ENCODE assay signal across 39 cellular contexts in the genomic region with DNA sequence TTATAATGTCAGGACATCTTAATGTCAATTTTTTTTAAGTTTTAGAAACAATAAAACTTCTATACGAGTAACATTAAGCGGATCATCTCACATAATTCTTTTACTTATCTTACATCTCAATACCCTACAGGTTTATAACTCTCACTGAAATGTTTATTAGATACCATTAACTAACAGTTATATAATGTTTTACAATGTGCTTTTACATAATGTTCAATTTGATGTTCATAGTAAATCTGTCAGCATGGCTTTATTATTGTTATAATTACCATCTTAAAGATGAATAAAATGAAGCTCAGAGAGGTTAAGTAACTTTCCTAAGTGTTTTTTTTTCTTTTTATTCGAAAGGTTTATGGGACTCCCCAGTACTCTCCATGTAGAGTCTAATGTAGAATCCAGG.
"Had no signal": no experiment of that assay in that cellular context is flagged by ENCODE, and none has a peak within 500 bp of the region (broad histone marks: within the 10 kb centered on the region; RNA-seq: fewer than 3 reads in every experiment).

No MANE protein-coding gene starts in this region.

- H3K4me3 ChIP-seq: adrenal gland, ascending aorta, body of pancreas, breast epithelium, cardiac muscle cell had no signal

- DNase-seq: activated effector memory CD4-positive, alpha-beta T cell treated with anti-CD3 and anti-CD28 coated beads, Interleukin-2, amount 50 U/mL, for 16 hours; activated effector memory CD4-positive, alpha-beta T cell treated with Interleukin-2 at 50 U/mL for 16 hours; activated gamma-delta T cell; activated gamma-delta T cell treated with Interleukin-2 at 50 U/mL for 16 hours; activated naive CD4-positive, alpha-beta T cell; activated naive CD4-positive, alpha-beta T cell treated with anti-CD3 and anti-CD28 coated beads for 36 hours; activated naive CD4-positive, alpha-beta T cell treated with anti-CD3 and anti-CD28 coated beads, Interleukin-2, amount 10 ng/mL, durations not matched to agents 7 days and 5 days; activated naive CD4-positive, alpha-beta T cell treated with Interleukin-2 at 50 U/mL for 16 hours; activated naive CD8-positive, alpha-beta T cell treated with anti-CD3 and anti-CD28 coated beads for 36 hours; activated naive CD8-positive, alpha-beta T cell treated with anti-CD3 and anti-CD28 coated beads, Interleukin-2, amount 10 ng/mL, durations not matched to agents 7 days and 5 days; activated naive CD8-positive, alpha-beta T cell treated with anti-CD3 and anti-CD28 coated beads, Interleukin-2, amount 50 U/mL, for 24 hours; activated T-cell treated with anti-CD3 and anti-CD28 coated beads, Interleukin-2, amount 50 U/mL, for 1 hour; activated T-cell treated with anti-CD3 and anti-CD28 coated beads, Interleukin-2, amount 50 U/mL, for 24 hours; activated T-cell treated with anti-CD3 and anti-CD28 coated beads, Interleukin-2, amount 50 U/mL, for 4 hours; activated T-cell treated with anti-CD3 and anti-CD28 coated beads, Interleukin-2, amount 50 U/mL, for 48 hours; activated T-cell treated with anti-CD3 and anti-CD28 coated beads, Interleukin-2, amount 50 U/mL, for 72 hours; adrenal gland; amniotic stem cell; amygdala; anterior cingulate cortex; aorta; body of pancreas; brain microvascular endothelial cell; caudate nucleus; central memory CD4-positive, alpha-beta T cell; cerebellar nuclear complex had no signal

- H3K36me3 ChIP-seq: adrenal gland, ascending aorta, brain microvascular endothelial cell, breast epithelium, cardiac muscle cell had no signal

- H3K36me3 Mint-ChIP-seq: activated naive CD4-positive, alpha-beta T cell treated with anti-CD3 and anti-CD28 coated beads, Interleukin-2, amount 10 ng/mL, durations not matched to agents 7 days and 5 days; activated naive CD4-positive, alpha-beta T cell treated with anti-CD3 and anti-CD28 coated beads, Interleukin-2, amount 50 U/mL, for 24 hours; activated naive CD4-positive, alpha-beta T cell treated with anti-CD3 and anti-CD28 coated beads, Interleukin-2, amount 50 U/mL, for 72 hours; activated naive CD8-positive, alpha-beta T cell; activated naive CD8-positive, alpha-beta T cell treated with anti-CD3 and anti-CD28 coated beads for 36 hours; activated naive CD8-positive, alpha-beta T cell treated with anti-CD3 and anti-CD28 coated beads, Interleukin-2, amount 10 ng/mL, durations not matched to agents 7 days and 5 days; brain had no signal

- H3K27ac Mint-ChIP-seq: activated naive CD4-positive, alpha-beta T cell treated with anti-CD3 and anti-CD28 coated beads for 36 hours; activated naive CD4-positive, alpha-beta T cell treated with anti-CD3 and anti-CD28 coated beads, Interleukin-2, amount 10 ng/mL, durations not matched to agents 7 days and 5 days; activated naive CD4-positive, alpha-beta T cell treated with anti-CD3 and anti-CD28 coated beads, Interleukin-2, amount 50 U/mL, for 24 hours; activated naive CD4-positive, alpha-beta T cell treated with anti-CD3 and anti-CD28 coated beads, Interleukin-2, amount 50 U/mL, for 72 hours; activated naive CD8-positive, alpha-beta T cell; activated naive CD8-positive, alpha-beta T cell treated with anti-CD3 and anti-CD28 coated beads for 36 hours; activated naive CD8-positive, alpha-beta T cell treated with anti-CD3 and anti-CD28 coated beads, Interleukin-2, amount 10 ng/mL, durations not matched to agents 7 days and 5 days; activated naive CD8-positive, alpha-beta T cell treated with anti-CD3 and anti-CD28 coated beads, Interleukin-2, amount 50 U/mL, for 24 hours; activated T-cell treated with anti-CD3 and anti-CD28 coated beads, Interleukin-2, amount 50 U/mL, for 24 hours; activated T-cell treated with anti-CD3 and anti-CD28 coated beads, Interleukin-2, amount 50 U/mL, for 72 hours; activated T-helper 1 cell treated with anti-CD3 and anti-CD28 coated beads, Interleukin-12 subunit alpha, Interleukin-12 subunit beta, Interleukin-2, Interleukin-4 antibody, amounts not matched to agents 30 ng/mL and 10 ng/mL and 1 ng/mL, durations not matched to agents 14 hours and 24 hours and 36 hours; activated T-helper 17 cell treated with anti-CD3 and anti-CD28 coated beads, Interleukin-2, amount 50 U/mL, for 72 hours; activated T-helper 2 cell treated with anti-CD3 and anti-CD28 coated beads, Interferon-gamma antibody, Interleukin-2, Interleukin-4, amounts not matched to agents 10 μg/mL and 5 μg/mL and 100 μg/mL, durations not matched to agents 14 hours and 24 hours and 36 hours; brain had no signal

- H3K9me3 Mint-ChIP-seq: activated naive CD4-positive, alpha-beta T cell treated with anti-CD3 and anti-CD28 coated beads for 36 hours; activated naive CD4-positive, alpha-beta T cell treated with anti-CD3 and anti-CD28 coated beads, Interleukin-2, amount 10 ng/mL, durations not matched to agents 7 days and 5 days; activated naive CD4-positive, alpha-beta T cell treated with anti-CD3 and anti-CD28 coated beads, Interleukin-2, amount 50 U/mL, for 24 hours; activated naive CD8-positive, alpha-beta T cell treated with anti-CD3 and anti-CD28 coated beads for 36 hours; activated naive CD8-positive, alpha-beta T cell treated with anti-CD3 and anti-CD28 coated beads, Interleukin-2, amount 50 U/mL, for 24 hours; activated T-helper 1 cell treated with anti-CD3 and anti-CD28 coated beads, Interleukin-12 subunit alpha, Interleukin-12 subunit beta, Interleukin-2, Interleukin-4 antibody, amounts not matched to agents 30 ng/mL and 10 ng/mL and 1 ng/mL, durations not matched to agents 14 hours and 24 hours and 36 hours; activated T-helper 17 cell treated with anti-CD3 and anti-CD28 coated beads, Interleukin-2, amount 50 U/mL, for 72 hours; activated T-helper 2 cell treated with anti-CD3 and anti-CD28 coated beads, Interferon-gamma antibody, Interleukin-2, Interleukin-4, amounts not matched to agents 10 μg/mL and 5 μg/mL and 100 μg/mL, durations not matched to agents 14 hours and 24 hours and 36 hours; brain had no signal

- H3K27me3 Mint-ChIP-seq: activated naive CD4-positive, alpha-beta T cell treated with anti-CD3 and anti-CD28 coated beads, Interleukin-2, amount 10 ng/mL, durations not matched to agents 7 days and 5 days; activated naive CD4-positive, alpha-beta T cell treated with anti-CD3 and anti-CD28 coated beads, Interleukin-2, amount 50 U/mL, for 24 hours; activated naive CD8-positive, alpha-beta T cell; activated naive CD8-positive, alpha-beta T cell treated with anti-CD3 and anti-CD28 coated beads for 36 hours; activated naive CD8-positive, alpha-beta T cell treated with anti-CD3 and anti-CD28 coated beads, Interleukin-2, amount 10 ng/mL, durations not matched to agents 7 days and 5 days; activated naive CD8-positive, alpha-beta T cell treated with anti-CD3 and anti-CD28 coated beads, Interleukin-2, amount 50 U/mL, for 24 hours; activated T-cell treated with anti-CD3 and anti-CD28 coated beads, Interleukin-2, amount 50 U/mL, for 24 hours; brain; central memory CD8-positive, alpha-beta T cell had no signal

- H3K9me3 ChIP-seq: adrenal gland, ascending aorta, body of pancreas, breast epithelium had no signal

- FAIRE-seq: astrocyte, bronchial epithelial cell had no signal

- H3K4me3 Mint-ChIP-seq: activated naive CD4-positive, alpha-beta T cell treated with anti-CD3 and anti-CD28 coated beads for 36 hours; activated naive CD4-positive, alpha-beta T cell treated with anti-CD3 and anti-CD28 coated beads, Interleukin-2, amount 10 ng/mL, durations not matched to agents 7 days and 5 days; activated naive CD4-positive, alpha-beta T cell treated with anti-CD3 and anti-CD28 coated beads, Interleukin-2, amount 50 U/mL, for 24 hours; activated naive CD8-positive, alpha-beta T cell; activated naive CD8-positive, alpha-beta T cell treated with anti-CD3 and anti-CD28 coated beads for 36 hours; activated naive CD8-positive, alpha-beta T cell treated with anti-CD3 and anti-CD28 coated beads, Interleukin-2, amount 10 ng/mL, durations not matched to agents 7 days and 5 days; activated naive CD8-positive, alpha-beta T cell treated with anti-CD3 and anti-CD28 coated beads, Interleukin-2, amount 50 U/mL, for 24 hours; activated T-cell treated with anti-CD3 and anti-CD28 coated beads, Interleukin-2, amount 50 U/mL, for 24 hours; activated T-cell treated with anti-CD3 and anti-CD28 coated beads, Interleukin-2, amount 50 U/mL, for 4 hours; activated T-cell treated with anti-CD3 and anti-CD28 coated beads, Interleukin-2, amount 50 U/mL, for 72 hours; activated T-helper 1 cell treated with anti-CD3 and anti-CD28 coated beads, Interleukin-12 subunit alpha, Interleukin-12 subunit beta, Interleukin-2, Interleukin-4 antibody, amounts not matched to agents 30 ng/mL and 10 ng/mL and 1 ng/mL, durations not matched to agents 14 hours and 24 hours and 36 hours; activated T-helper 17 cell treated with anti-CD3 and anti-CD28 coated beads, Interleukin-2, amount 50 U/mL, for 72 hours; brain; central memory CD8-positive, alpha-beta T cell had no signal

- H3K4me1 Mint-ChIP-seq: activated naive CD4-positive, alpha-beta T cell treated with anti-CD3 and anti-CD28 coated beads, Interleukin-2, amount 10 ng/mL, durations not matched to agents 7 days and 5 days; activated naive CD4-positive, alpha-beta T cell treated with anti-CD3 and anti-CD28 coated beads, Interleukin-2, amount 50 U/mL, for 24 hours; activated naive CD8-positive, alpha-beta T cell treated with anti-CD3 and anti-CD28 coated beads for 36 hours; activated naive CD8-positive, alpha-beta T cell treated with anti-CD3 and anti-CD28 coated beads, Interleukin-2, amount 10 ng/mL, durations not matched to agents 7 days and 5 days; activated naive CD8-positive, alpha-beta T cell treated with anti-CD3 and anti-CD28 coated beads, Interleukin-2, amount 50 U/mL, for 24 hours; activated T-helper 17 cell treated with anti-CD3 and anti-CD28 coated beads, Interleukin-2, amount 50 U/mL, for 72 hours; brain; central memory CD8-positive, alpha-beta T cell had no signal

- H3K27ac ChIP-seq: adrenal gland, ascending aorta, body of pancreas, brain microvascular endothelial cell, breast epithelium, cardiac muscle cell had no signal

- H3K4me1 ChIP-seq: adrenal gland, ascending aorta, body of pancreas, breast epithelium had no signal

- H3K27me3 ChIP-seq: adrenal gland, ascending aorta, body of pancreas, brain microvascular endothelial cell, breast epithelium, cardiac muscle cell had no signal
